In genomic region chr5:33441241-33441844, GRCh38 we compare ENCODE assay signal across 8 cellular contexts. TPM values are rescaled to one million over a fixed set of nuclear protein-coding genes. Genes with fewer than 3 reads are reported as not detected.
DNase-seq lines count a peak whose midpoint lies in the region; ATAC-seq, FAIRE-seq and TF ChIP-seq lines count a peak whose summit lies in the region.

No MANE protein-coding gene starts in this region.

- DNase-seq in A549 (ENCODE audit: low read depth in 1 of 2, low spot score in 1 of 2) (peak; percentile 58 to 86), SK-MEL-5 (ENCODE audit: low read depth, low spot score) (peak; percentile 93), body of pancreas (peak; percentile 13 to 31 (median 20)), kidney glomerular epithelial cell (lab: John Stamatoyannopoulos, UW) (peak; percentile 78)
- peak; percentile 5 for DNase-seq in stimulated activated CD8-positive, alpha-beta memory T cell treated with anti-CD3 and anti-CD28 coated beads, Interleukin-15, amount 100 ng/mL, for 24 hours (ENCODE audit: low read depth)

- ATAC-seq in A549 (peak; percentile 35 to 36; a peak in 5 of 6 replicates), GM18508 (IDR thresholded peaks at IDR 0.05; ENCODE audit: insufficient read depth, unreplicated experiment) (peak; percentile 10), body of pancreas (no peak), HG03135 (IDR thresholded peaks at IDR 0.05; ENCODE audit: unreplicated experiment) (no peak)

- H3K4me2 ChIP-seq in A549: peak overlapping the region; percentile 79

- H3K36me3 ChIP-seq in HUES64 (ENCODE audit: insufficient read depth, low read length) (peaks cover 34% of the 10 kb centered on the region), body of pancreas (replicated peaks in 1 of 2; ENCODE audit: insufficient read depth in 1 of 2, low read depth in 2 of 2) (no peaks in the 10 kb centered on the region)

- H3K27ac ChIP-seq in A549 (peak overlapping the region; percentile 94 to 99), HUES64 (ENCODE audit: low read depth, low read length) (peak overlapping the region; percentile 97), body of pancreas (peak overlapping the region; percentile 92 to 96 (median 93))

- WGBS in A549 (ENCODE audit: missing lambda C conversion rate): under 1% methylated on average over 16 of the region's 16 CpGs
- WGBS in HUES64: under 1% methylated on average over 16 of the region's 16 CpGs
- 0 to 1% methylated on average over 16 of the region's 16 CpGs for WGBS in body of pancreas, 2 donors

- TF ChIP-seq EP300 in A549 (IDR thresholded peaks at IDR 0.05): no peak

- intact Hi-C loops in body of pancreas (cut with DNase I): no loop called here

- H3K27me3 ChIP-seq in HUES64 (ENCODE audit: insufficient read depth, low read length) (no peaks in the 10 kb centered on the region), body of pancreas (no peaks in the 10 kb centered on the region)

- FAIRE-seq in A549 (lab: Jason Lieb, UNC): no peak

- H3K9me3 ChIP-seq in A549 (no peaks in the 10 kb centered on the region), HUES64 (ENCODE audit: insufficient read depth, low read depth, low read length) (no peaks in the 10 kb centered on the region), body of pancreas (no peaks in the 10 kb centered on the region)

- TF ChIP-seq CTCF in A549 (IDR thresholded peaks at IDR 0.05): no peak
- TF ChIP-seq CTCF in body of pancreas (IDR thresholded peaks at IDR 0.05): no peak

- peaks cover 32% of the 10 kb centered on the region for H3K4me1 ChIP-seq in A549
- H3K4me1 ChIP-seq in HUES64 (ENCODE audit: insufficient read depth, low read length): peaks cover 38% of the 10 kb centered on the region
- peaks cover 46% of the 10 kb centered on the region for H3K4me1 ChIP-seq in body of pancreas

- H3K4me3 ChIP-seq in A549: peak overlapping the region; percentile 90
- peak overlapping the region; percentile 83 for H3K4me3 ChIP-seq in HUES64 (ENCODE audit: low read length)
- peak overlapping the region; percentile 65 to 89 for H3K4me3 ChIP-seq in body of pancreas

- POLR2A ChIA-PET in A549 (lab: Yijun Ruan, JAX): interaction anchor here (0.6 to 1.7 kb wide), 7 partner anchors 10 to 528 kb away, joined by 3 to 5 read pairs (median 3); no protein-coding TSS in a partner anchor

- CTCF ChIA-PET in A549 (lab: Yijun Ruan, JAX): interaction anchor here (1.0 to 3.0 kb wide), 3 partner anchors 19 to 528 kb away, joined by 3 to 12 read pairs (median 9); no protein-coding TSS in a partner anchor

- in situ Hi-C loops in SK-MEL-5 (cut with HindIII; ENCODE audit: low pct_unique_long_range_greater_than_20kb, low sequenced_read_pairs): no loop called here

- no peak for TF ChIP-seq RAD21 in A549 (conservative IDR thresholded peaks at IDR 0.05 in 1 of 2, IDR thresholded peaks at IDR 0.05 in 1 of 2)

- peak overlapping the region; percentile 97 for H3K9ac ChIP-seq in HUES64 (ENCODE audit: low read depth, low read length)

- TF ChIP-seq POLR2A in A549 (IDR thresholded peaks at IDR 0.05; ENCODE audit: low read length): no peak
- TF ChIP-seq POLR2A in body of pancreas (IDR thresholded peaks at IDR 0.05): no peak

TF ChIP-seq in A549, 52 proteins besides CTCF, POLR2A, EP300 and RAD21:
- TF ChIP-seq MAZ (IDR thresholded peaks at IDR 0.05; ENCODE audit: borderline replicate concordance, low read depth, low read length) (no peak), HOXA7 (CRISPR knock-in tag; IDR thresholded peaks at IDR 0.05) (no peak), MAX (IDR thresholded peaks at IDR 0.05) (peak; percentile 96), BCL3 (IDR thresholded peaks at IDR 0.05) (peak; percentile 8; the same call in 2 of the 3 replicates), NR3C1 (IDR thresholded peaks at IDR 0.05) (no peak), JUN (IDR thresholded peaks at IDR 0.05) (peak in 1 of 2 experiments; percentile 17; a peak in 1 of 5 replicates), MYC (IDR thresholded peaks at IDR 0.05; ENCODE audit: borderline replicate concordance, low read length) (peak; percentile 97), EHF (CRISPR knock-in tag; IDR thresholded peaks at IDR 0.05) (no peak)

RNA-seq across cellular contexts. Expression of gene TARS1, which starts 0.6 kb away (rescaled TPM):
- polyA plus RNA-seq in A549 (2011; rRNA removed) (247 and 398 TPM in 2 replicates), A549 (2017; fragmentation: RNase III; extraction: RNeasy Plus Mini Kit Qiagen cat#74134 plus additional on column Dnase treatment) (287 to 324 TPM (median 293 TPM) in 3 replicates)
- polyA plus RNA-seq in A549 (2012; cell fraction: cytosol; rRNA removed): 69.3 and 74.2 TPM in 2 replicates
- polyA plus RNA-seq in A549 (2012; cell fraction: nucleus; rRNA removed): 42.7 and 63.1 TPM in 2 replicates
- polyA minus RNA-seq in A549 (2011; rRNA and poly(A)+ RNA removed): 107 and 116 TPM in 2 replicates
- polyA plus RNA-seq in HUES64 (2013, experiment 1 of 2): 259 TPM
- polyA plus RNA-seq in HUES64 (2013, experiment 2 of 2): 260 TPM
- 573 and 595 TPM in 2 replicates for total RNA-seq in SK-MEL-5 (2014; rRNA removed; shearing (Covaris generic))
- polyA plus RNA-seq in SK-MEL-5 (2015; cell fraction: cytosol; rRNA removed): 343 and 445 TPM in 2 replicates
- polyA plus RNA-seq in SK-MEL-5 (2015; cell fraction: nucleus; rRNA removed): 266 and 402 TPM in 2 replicates
- 10 to 100 TPM; 38.4 to 52.1 TPM for total RNA-seq in body of pancreas

Comparison
In these comparisons a context has a peak if more than half of its experiments do, and no peak if none do; other contexts are left out.
1. ATAC-seq: peak in A549 (2 of 2) and GM18508 (single experiment); none in body of pancreas (single experiment) and HG03135 (single experiment).
2. DNase-seq: peak in every context shown above with its lines; median percentile 93 in SK-MEL-5; 78 in kidney glomerular epithelial cell; 72 in A549; 20 in body of pancreas; 5 in stimulated activated CD8-positive, alpha-beta memory T cell treated with anti-CD3 and anti-CD28 coated beads, Interleukin-15, amount 100 ng/mL, for 24 hours.
3. RNA of gene TARS1, which starts 0.6 kb away (total RNA-seq): 573 to 595 TPM in SK-MEL-5; 38.4 to 52.1 TPM in body of pancreas; every median in the first group is over 10 times any median in the second.
4. Peak in every context shown above with its lines, with median percentiles within 50 percentile points of each other: H3K27ac ChIP-seq and H3K4me3 ChIP-seq.